Comparison of ENCODE assay signal across 10 cellular contexts in genomic region chr11:44680982-44681597, GRCh38. TPM values are rescaled to one million over a fixed set of nuclear protein-coding genes. Genes with fewer than 3 reads are reported as not detected.
DNase-seq lines count a peak whose midpoint lies in the region; ATAC-seq and TF ChIP-seq lines count a peak whose summit lies in the region.
"Had no signal": no experiment of that assay in that cellular context is flagged by ENCODE, and none has a peak within 500 bp of the region (broad histone marks: within the 10 kb centered on the region; RNA-seq: fewer than 3 reads in every experiment).

No MANE protein-coding gene starts in this region.

- H3K4me1 ChIP-seq in PC-9 (replicated peaks; ENCODE audit: insufficient read depth) (peaks cover 9% of the 10 kb centered on the region), hepatocyte (ENCODE audit: insufficient read depth) (no peaks in the 10 kb centered on the region)

- H3K4me2 ChIP-seq in PC-9, result peak overlapping the region; percentile 30
- H3K4me2 ChIP-seq in hepatocyte, result no peak overlapping the region

- H4K20me1 ChIP-seq in PC-9 (ENCODE audit: insufficient read depth), result no peaks in the 10 kb centered on the region
- H4K20me1 ChIP-seq in hepatocyte (ENCODE audit: insufficient read depth, poor library complexity, severe bottlenecking), result no peaks in the 10 kb centered on the region

- DNase-seq in PC-9 (peak in 1 of 2 experiments; percentile 59), activated T-cell treated with anti-CD3 and anti-CD28 coated beads for 48 hours (ENCODE audit: low read depth) (peak; percentile 13), hepatocyte (ENCODE audit: low spot score) (peak; percentile 33), NCI-H345 (lab: John Stamatoyannopoulos, UW) (no peak), middle frontal gyrus (ENCODE audit: extremely low spot score, low spot score) (no peak)
- peak in 5 of 6 experiments; percentile 5 to 74 (median 60) for DNase-seq in stimulated activated naive CD4-positive, alpha-beta T cell (lab: John Stamatoyannopoulos, UW)
- DNase-seq: NCI-H524 had no signal

- H3K4me3 ChIP-seq in PC-9, result no peak overlapping the region
- no peak overlapping the region for H3K4me3 ChIP-seq in hepatocyte

- H3K9me3 ChIP-seq in PC-9 (ENCODE audit: insufficient read depth, low read depth), result no peaks in the 10 kb centered on the region
- H3K9me3 ChIP-seq in hepatocyte (ENCODE audit: low read depth), result no peaks in the 10 kb centered on the region

- TF ChIP-seq CTCF in PC-9 (conservative IDR thresholded peaks at IDR 0.05), result no peak
- no peak for TF ChIP-seq CTCF in hepatocyte (IDR thresholded peaks at IDR 0.05; ENCODE audit: poor library complexity)

- H3K27me3 ChIP-seq in PC-9 (ENCODE audit: insufficient read depth, low read depth) (peaks cover 6% of the 10 kb centered on the region), hepatocyte (no peaks in the 10 kb centered on the region)

- 70% methylated on average over 9 of the region's 9 CpGs for WGBS in hepatocyte (ENCODE audit: low lambda C conversion rate, missing lambda C conversion rate)

- H3K9me2 ChIP-seq in PC-9 (ENCODE audit: insufficient read depth), result no peaks in the 10 kb centered on the region
- H3K9me2 ChIP-seq in hepatocyte (replicated peaks; ENCODE audit: insufficient read depth), result no peaks in the 10 kb centered on the region

- POLR2A ChIA-PET in PC-9 (lab: Charles Lee; ENCODE audit: unreplicated experiment), result no interaction called here

- H2AFZ ChIP-seq in PC-9 (no peak overlapping the region), hepatocyte (no peak overlapping the region)

- ATAC-seq in GM18868 (IDR thresholded peaks at IDR 0.05; ENCODE audit: unreplicated experiment), result no peak
- no peak for ATAC-seq in GM21576 (IDR thresholded peaks at IDR 0.05; ENCODE audit: unreplicated experiment)
- ATAC-seq: left colon had no signal

- CTCF ChIA-PET in PC-9 (lab: Charles Lee), result no interaction called here

- H3K36me3 ChIP-seq in PC-9 (ENCODE audit: low read depth) (no peaks in the 10 kb centered on the region), hepatocyte (replicated peaks; ENCODE audit: insufficient read depth, low read depth) (no peaks in the 10 kb centered on the region)

- no peaks in the 10 kb centered on the region for H3K79me2 ChIP-seq in PC-9 (ENCODE audit: low read depth)
- H3K79me2 ChIP-seq in hepatocyte, result no peaks in the 10 kb centered on the region

- no peaks in the 10 kb centered on the region for H3F3A ChIP-seq in PC-9 (ENCODE audit: insufficient read depth, low read depth)

- intact Hi-C loops in PC-9 (cut with micrococcal nuclease; ENCODE audit: unreplicated experiment), result no loop called here

- H3K27ac ChIP-seq in PC-9 (no peak overlapping the region), hepatocyte (no peak overlapping the region)

- BruUV-seq in PC-9 (replicated peaks; lab: Mats Ljungman, UMichigan), result no TSS peak

RNA-seq across cellular contexts. Expression of gene TSPAN18, which starts 45.7 kb away (rescaled TPM):
- not detected in 2 replicates for total RNA-seq in PC-9 (2021)
- 9.5 and 12.8 TPM in 2 replicates for total RNA-seq in hepatocyte
- 21.5 and 25.1 TPM in 2 replicates for polyA plus RNA-seq in hepatocyte

Comparison
In these comparisons a context has a peak if more than half of its experiments do, and no peak if none do; other contexts are left out.
1. DNase-seq: peak in activated T-cell treated with anti-CD3 and anti-CD28 coated beads for 48 hours (single experiment), hepatocyte (single experiment) and stimulated activated naive CD4-positive, alpha-beta T cell (5 of 6); none in NCI-H345 (single experiment) and middle frontal gyrus (single experiment).
2. RNA of gene TSPAN18, which starts 45.7 kb away (total RNA-seq): 9.5 to 12.8 TPM in hepatocyte; not detected in PC-9; every median in the first group is over 10 times any median in the second.